ENCODE assay signal across 15 cellular contexts in genomic region chr14:23130875-23131274, GRCh38. TPM values are rescaled to one million over a fixed set of nuclear protein-coding genes. Genes with fewer than 3 reads are reported as not detected.
DNase-seq lines count a peak whose midpoint lies in the region; ATAC-seq and TF ChIP-seq lines count a peak whose summit lies in the region.
"Had no signal": no experiment of that assay in that cellular context is flagged by ENCODE, and none has a peak within 500 bp of the region (broad histone marks: within the 10 kb centered on the region; RNA-seq: fewer than 3 reads in every experiment).

No MANE protein-coding gene starts in this region.

- H3K4me1 ChIP-seq in esophagus muscularis mucosa (peaks cover 0 to 28% (median 27%) of the 10 kb centered on the region in 4 donors), parathyroid adenoma (peaks cover 43% of the 10 kb centered on the region)

- H3K9ac ChIP-seq in parathyroid adenoma: peak overlapping the region; percentile 50

- H3K4me2 ChIP-seq in parathyroid adenoma (ENCODE audit: low read length): peak overlapping the region; percentile 29

- TF ChIP-seq EP300 in esophagus muscularis mucosa (IDR thresholded peaks at IDR 0.05): no peak

- intact Hi-C loops in esophagus muscularis mucosa (cut with DNase I): no loop called here

- H3K27me3 ChIP-seq in esophagus muscularis mucosa: no peaks in the 10 kb centered on the region
- H3K27me3 ChIP-seq in parathyroid adenoma (ENCODE audit: control insufficient read depth, insufficient read depth, low read length): no peaks in the 10 kb centered on the region
- H3K27me3 ChIP-seq: heart right ventricle had no signal

- peak; percentile 90 for DNase-seq in GF-D8 (lab: John Stamatoyannopoulos, UW)
- DNase-seq in MV-4-11 (lab: John Stamatoyannopoulos, UW): peak; percentile 39
- no peak for DNase-seq in esophagus muscularis mucosa (ENCODE audit: extremely low spot score)
- no peak for DNase-seq in activated CD8-positive, alpha-beta memory T cell treated with anti-CD3 and anti-CD28 coated beads, Interleukin-2, amount 50 U/mL, for 4 hours
- DNase-seq in 8988T: no peak
- DNase-seq: activated B cell treated with CpG ODN at 0.5 μM for 24 hours; activated CD8-positive, alpha-beta T cell treated with anti-CD3 and anti-CD28 coated beads for 36 hours; heart right ventricle; NCI-H1092; NCI-H2029 treated with DMSO at 0.1 percent for 48 hours; trophoblast cell had no signal

- no peak for TF ChIP-seq POLR2A in esophagus muscularis mucosa (IDR thresholded peaks at IDR 0.05; ENCODE audit: low read depth)

- no peak for TF ChIP-seq CTCF in esophagus muscularis mucosa (IDR thresholded peaks at IDR 0.05)
- TF ChIP-seq CTCF in parathyroid adenoma (IDR thresholded peaks at IDR 0.05): no peak

- ATAC-seq in HG03095 (IDR thresholded peaks at IDR 0.05; ENCODE audit: unreplicated experiment) (no peak), GM21723 (IDR thresholded peaks at IDR 0.05; ENCODE audit: unreplicated experiment) (no peak)
- ATAC-seq: activated CD8-positive, alpha-beta T cell treated with anti-CD3 and anti-CD28 coated beads for 36 hours had no signal

- H3K9me3 ChIP-seq in esophagus muscularis mucosa: no peaks in the 10 kb centered on the region
- H3K9me3 ChIP-seq in parathyroid adenoma (ENCODE audit: control insufficient read depth, low read length): no peaks in the 10 kb centered on the region
- H3K9me3 ChIP-seq: heart right ventricle had no signal

- no peak overlapping the region for H2AFZ ChIP-seq in parathyroid adenoma

- H3K27ac ChIP-seq in esophagus muscularis mucosa (replicated peaks in 1 of 4) (peak overlapping the region; percentile 29 to 64 (median 54)), parathyroid adenoma (peak overlapping the region; percentile 100)
- H3K27ac ChIP-seq: heart right ventricle had no signal

- H3K36me3 ChIP-seq in esophagus muscularis mucosa: peaks cover 18 to 65% (median 54%) of the 10 kb centered on the region in 4 donors
- no peaks in the 10 kb centered on the region for H3K36me3 ChIP-seq in parathyroid adenoma (ENCODE audit: control insufficient read depth, insufficient read depth, low read length)

- WGBS in esophagus muscularis mucosa: 43% methylated on average over 3 of the region's 3 CpGs

- peaks cover 4% of the 10 kb centered on the region for H3K79me2 ChIP-seq in parathyroid adenoma

- H3K4me3 ChIP-seq in esophagus muscularis mucosa (no peak overlapping the region), parathyroid adenoma (ENCODE audit: low read depth, low read length) (no peak overlapping the region)
- H3K4me3 ChIP-seq: heart right ventricle had no signal

RNA-seq across cellular contexts. Expression of gene CEBPE, which starts 11.8 kb away (rescaled TPM):
- under 1 TPM in 1 of 4 donors, not detected in 3; 0.57 TPM for total RNA-seq in esophagus muscularis mucosa

RNA-seq across cellular contexts. Expression of gene CIROP, which starts 26.1 kb away (rescaled TPM):
- under 1 TPM in 1 of 4 donors, not detected in 3; 0.19 TPM for total RNA-seq in esophagus muscularis mucosa
- total RNA-seq: activated B cell treated with CpG ODN at 0.5 μM for 24 hours; activated CD8-positive, alpha-beta T cell treated with anti-CD3 and anti-CD28 coated beads for 36 hours; heart right ventricle; mucosa of gallbladder had no signal

RNA-seq across cellular contexts. Expression of gene C14orf119, which starts 35.6 kb away (rescaled TPM):
- 10 to 100 TPM; 21.2 to 42.5 (median 34.0) TPM for total RNA-seq in esophagus muscularis mucosa

RNA-seq across cellular contexts. Expression of gene ACIN1, which starts 35.9 kb away (rescaled TPM):
- 100 to 1,000 TPM in 1 of 4 donors, 10 to 100 TPM in 3; 60.1 to 101 (median 89.5) TPM for total RNA-seq in esophagus muscularis mucosa

RNA-seq across cellular contexts. Expression of gene SLC7A8, which starts 52.6 kb away (rescaled TPM):
- total RNA-seq in esophagus muscularis mucosa: 10 to 100 TPM; 19.5 to 48.3 (median 32.5) TPM

Comparison
In these comparisons a context has a peak if more than half of its experiments do, and no peak if none do; other contexts are left out.
1. DNase-seq: peak in GF-D8 (single experiment) and MV-4-11 (single experiment); none in esophagus muscularis mucosa (single experiment), activated CD8-positive, alpha-beta memory T cell treated with anti-CD3 and anti-CD28 coated beads, Interleukin-2, amount 50 U/mL, for 4 hours (single experiment) and 8988T (single experiment).